Comparison of ENCODE assay signal across 23 cellular contexts in genomic region chr4:97016186-97016945, GRCh38.
DNase-seq lines count a peak whose midpoint lies in the region; ATAC-seq and TF ChIP-seq lines count a peak whose summit lies in the region.
"Had no signal": no experiment of that assay in that cellular context is flagged by ENCODE, and none has a peak within 500 bp of the region (broad histone marks: within the 10 kb centered on the region; RNA-seq: fewer than 3 reads in every experiment).

No MANE protein-coding gene starts in this region.

- no peak overlapping the region for H3K4me3 ChIP-seq in PC-3 (ENCODE audit: low read length)
- H3K4me3 ChIP-seq: GM23248, heart right ventricle, thoracic aorta had no signal

- H3K79me2 ChIP-seq in PC-3 (ENCODE audit: low read length), result no peaks in the 10 kb centered on the region

- no TSS peak for BruUV-seq in PC-3 (replicated peaks; lab: Mats Ljungman, UMichigan)

- no peak for TF ChIP-seq CTCF in PC-3 (conservative IDR thresholded peaks at IDR 0.05; ENCODE audit: low read depth, low read length)

- POLR2A ChIA-PET in PC-3 (lab: Charles Lee; ENCODE audit: unreplicated experiment), result no interaction called here

- H3K4me1 Mint-ChIP-seq in T-helper 17 cell, result no peaks in the 10 kb centered on the region
- H3K4me1 Mint-ChIP-seq: activated naive CD8-positive, alpha-beta T cell treated with anti-CD3 and anti-CD28 coated beads, Interleukin-2, amount 10 ng/mL, durations not matched to agents 7 days and 5 days; CD14-positive monocyte had no signal

- no peak overlapping the region for H2AFZ ChIP-seq in PC-3 (ENCODE audit: low read length)
- H2AFZ ChIP-seq: GM23248 had no signal

- H3K9me2 ChIP-seq in PC-3 (replicated peaks; ENCODE audit: low read length), result no peaks in the 10 kb centered on the region

- peak; percentile 40; the same call in 1 of the 2 replicates for ATAC-seq in PC-3
- no peak for ATAC-seq in T-helper 17 cell
- ATAC-seq: heart right ventricle had no signal

- no peak overlapping the region for H3K27ac ChIP-seq in PC-3 (ENCODE audit: low read length)
- H3K27ac ChIP-seq: epithelial cell of prostate, GM23248, heart right ventricle, neutrophil, thoracic aorta had no signal

- no peaks in the 10 kb centered on the region for H3K27me3 Mint-ChIP-seq in T-helper 17 cell
- H3K27me3 Mint-ChIP-seq: activated naive CD8-positive, alpha-beta T cell treated with anti-CD3 and anti-CD28 coated beads, Interleukin-2, amount 10 ng/mL, durations not matched to agents 7 days and 5 days had no signal

- no peak overlapping the region for H3K9ac ChIP-seq in PC-3 (ENCODE audit: low read length)
- H3K9ac ChIP-seq: GM23248 had no signal

- H3K36me3 Mint-ChIP-seq in T-helper 17 cell (ENCODE audit: low read depth), result no peaks in the 10 kb centered on the region
- H3K36me3 Mint-ChIP-seq: activated naive CD8-positive, alpha-beta T cell treated with anti-CD3 and anti-CD28 coated beads, Interleukin-2, amount 10 ng/mL, durations not matched to agents 7 days and 5 days; CD14-positive monocyte had no signal

- CTCF ChIA-PET in PC-3 (lab: Charles Lee), result interaction anchor here (0.8 kb wide), 1 partner anchor 137 kb away, joined by 8 read pairs; no protein-coding TSS in a partner anchor

- no peak overlapping the region for H3K4me2 ChIP-seq in PC-3 (ENCODE audit: low read length)

- H3K27me3 ChIP-seq in PC-3 (ENCODE audit: low read length), result no peaks in the 10 kb centered on the region
- H3K27me3 ChIP-seq: heart right ventricle, neutrophil had no signal

- H3F3A ChIP-seq in PC-3 (ENCODE audit: low read length, unreplicated experiment), result no peaks in the 10 kb centered on the region

- no peak overlapping the region for H3K4me3 Mint-ChIP-seq in T-helper 17 cell
- H3K4me3 Mint-ChIP-seq: activated naive CD8-positive, alpha-beta T cell treated with anti-CD3 and anti-CD28 coated beads, Interleukin-2, amount 10 ng/mL, durations not matched to agents 7 days and 5 days; CD14-positive monocyte; HFFc6 had no signal

- no peaks in the 10 kb centered on the region for H4K20me1 ChIP-seq in PC-3 (ENCODE audit: low read length)

- no peaks in the 10 kb centered on the region for H3K4me1 ChIP-seq in PC-3 (ENCODE audit: insufficient read depth, low read length)
- H3K4me1 ChIP-seq: heart right ventricle had no signal

- H3K36me3 ChIP-seq in PC-3 (ENCODE audit: low read depth, low read length), result no peaks in the 10 kb centered on the region
- H3K36me3 ChIP-seq: heart right ventricle, neutrophil, thoracic aorta had no signal

- H3K9me3 ChIP-seq in PC-3 (ENCODE audit: low read length), result no peaks in the 10 kb centered on the region
- H3K9me3 ChIP-seq in T-helper 17 cell (ENCODE audit: control insufficient read depth, low read length, poor library complexity, severe bottlenecking), result no peaks in the 10 kb centered on the region
- H3K9me3 ChIP-seq: heart right ventricle, neutrophil, thoracic aorta had no signal

- DNase-seq in D341Med (ENCODE audit: low spot score), result peak; percentile 15
- DNase-seq in NCI-H1092 (lab: John Stamatoyannopoulos, UW), result peak; percentile 23
- DNase-seq in PC-3, result peak; percentile 7
- peak; percentile 29 for DNase-seq in left kidney (ENCODE audit: low read depth, low spot score)
- DNase-seq in DMS79 treated with DMSO at 0.1 percent for 48 hours (lab: John Stamatoyannopoulos, UW), result no peak
- DNase-seq in T-helper 17 cell, result no peak
- DNase-seq in activated naive CD4-positive, alpha-beta T cell treated with Interleukin-2 at 50 U/mL for 16 hours, result no peak
- DNase-seq in activated CD4-positive, CD25-positive, alpha-beta regulatory T cell (lab: John Stamatoyannopoulos, UW), result no peak
- DNase-seq: activated CD4-positive, alpha-beta T cell treated with anti-CD3 and anti-CD28 coated beads, Interleukin-2, amount 50 U/mL, for 4 hours; activated CD8-positive, alpha-beta memory T cell treated with anti-CD3 and anti-CD28 coated beads, Interleukin-2, amount 50 U/mL, for 4 hours; activated naive CD8-positive, alpha-beta T cell treated with anti-CD3 and anti-CD28 coated beads, Interleukin-2, amount 10 ng/mL, durations not matched to agents 7 days and 5 days; cerebellar nuclear complex; GM23248; heart right ventricle; HFFc6; Kasumi-1; stimulated activated CD4-positive, alpha-beta T cell treated with anti-CD3 and anti-CD28 coated beads, Interleukin-4, amount 100 ng/mL, for 24 hours; stimulated activated naive CD4-positive, alpha-beta T cell treated with Interleukin-2 at 50 U/mL for 16 hours had no signal

- intact Hi-C loops in PC-3 (cut with micrococcal nuclease), result no loop called here

- no peak overlapping the region for H3K27ac Mint-ChIP-seq in T-helper 17 cell
- H3K27ac Mint-ChIP-seq: activated naive CD8-positive, alpha-beta T cell treated with anti-CD3 and anti-CD28 coated beads, Interleukin-2, amount 10 ng/mL, durations not matched to agents 7 days and 5 days; activated T-helper 2 cell treated with anti-CD3 and anti-CD28 coated beads, Interferon-gamma antibody, Interleukin-2, Interleukin-4, amounts not matched to agents 10 μg/mL and 5 μg/mL and 100 μg/mL, durations not matched to agents 14 hours and 24 hours and 36 hours; CD14-positive monocyte; HFFc6 had no signal

Comparison
In these comparisons a context has a peak if more than half of its experiments do, and no peak if none do; other contexts are left out.
1. DNase-seq: peak in D341Med (single experiment), NCI-H1092 (single experiment), PC-3 (single experiment) and left kidney (single experiment); none in DMS79 treated with DMSO at 0.1 percent for 48 hours (single experiment), T-helper 17 cell (0 of 3), activated naive CD4-positive, alpha-beta T cell treated with Interleukin-2 at 50 U/mL for 16 hours (single experiment) and activated CD4-positive, CD25-positive, alpha-beta regulatory T cell (0 of 4).